ENCODE assay signal across 9 cellular contexts in the genomic region with DNA sequence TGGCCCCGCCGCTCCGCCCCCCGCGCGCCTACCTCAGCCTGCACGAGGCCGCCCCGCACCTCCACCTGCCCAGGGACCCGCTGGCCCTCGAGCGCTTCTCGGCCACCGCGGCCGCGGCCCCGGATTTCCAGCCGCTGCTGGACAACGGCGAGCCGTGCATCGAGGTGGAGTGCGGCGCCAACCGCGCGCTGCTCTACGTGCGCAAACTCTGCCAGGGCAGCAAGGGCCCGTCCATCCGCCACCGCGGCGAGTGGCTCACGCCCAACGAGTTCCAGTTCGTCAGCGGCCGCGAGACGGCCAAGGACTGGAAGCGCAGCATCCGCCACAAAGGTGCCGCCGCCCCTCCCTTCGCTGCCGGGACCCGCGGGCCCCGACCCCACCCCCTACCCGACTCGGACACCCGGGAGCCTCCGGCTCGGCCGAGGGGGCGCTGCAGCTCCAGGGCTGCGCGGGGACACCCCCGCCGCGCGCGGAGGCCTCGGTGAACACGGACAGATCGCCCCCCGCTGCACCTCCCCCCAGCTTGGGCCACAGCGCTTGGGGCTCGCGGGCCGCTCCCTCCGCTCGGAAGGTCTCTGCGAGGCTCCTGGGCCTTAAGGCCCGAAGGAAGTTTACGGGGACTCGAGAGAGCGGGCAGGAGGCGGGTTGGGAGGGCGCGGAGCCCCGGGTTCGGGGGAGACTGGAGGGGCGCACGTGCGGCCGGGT. TPM values are rescaled to one million over a fixed set of nuclear protein-coding genes. Genes with fewer than 3 reads are reported as not detected.
DNase-seq lines count a peak whose midpoint lies in the region; ATAC-seq and TF ChIP-seq lines count a peak whose summit lies in the region.
"Had no signal": no experiment of that assay in that cellular context is flagged by ENCODE, and none has a peak within 500 bp of the region (broad histone marks: within the 10 kb centered on the region; RNA-seq: fewer than 3 reads in every experiment).

No MANE protein-coding gene starts in this region.

- peaks cover 11 to 26% (median 20%) of the 10 kb centered on the region in 4 donors for H3K4me1 Mint-ChIP-seq in naive thymus-derived CD8-positive, alpha-beta T cell

- H3K27me3 ChIP-seq in BLaER1: peaks cover 71% of the 10 kb centered on the region

- H4K20me1 ChIP-seq in BLaER1: peaks cover 52% of the 10 kb centered on the region

- H3K9me3 ChIP-seq in BLaER1: no peaks in the 10 kb centered on the region

- POLR2A ChIA-PET in naive thymus-derived CD8-positive, alpha-beta T cell (lab: Charles Lee): no interaction called here

- no peaks in the 10 kb centered on the region for H3K36me3 ChIP-seq in BLaER1

- peak overlapping the region; percentile 70 for H3K9ac ChIP-seq in BLaER1

- peak overlapping the region; percentile 100 for H3K4me2 ChIP-seq in BLaER1

- peak overlapping the region in 9 of 10 donors; percentile 7 to 74 (median 50) for H3K4me3 Mint-ChIP-seq in naive thymus-derived CD8-positive, alpha-beta T cell

- H3K27ac ChIP-seq in BLaER1: peak overlapping the region; percentile 59
- H3K27ac ChIP-seq: epithelial cell of prostate had no signal

- peaks cover 82% of the 10 kb centered on the region for H3K4me1 ChIP-seq in BLaER1

- DNase-seq in choroid plexus epithelial cell (ENCODE audit: low read depth) (no peak), globus pallidus (ENCODE audit: low spot score) (no peak), iPS-NIHi7 (ENCODE audit: extremely low spot score) (no peak), DMS153 (lab: John Stamatoyannopoulos, UW) (no peak)
- no peak for DNase-seq in naive thymus-derived CD8-positive, alpha-beta T cell

- H3K27me3 Mint-ChIP-seq in naive thymus-derived CD8-positive, alpha-beta T cell: peaks cover 18 to 70% (median 42%) of the 10 kb centered on the region in 5 donors

- peaks cover 0 to 7% (median 0%) of the 10 kb centered on the region in 3 donors for H3K36me3 Mint-ChIP-seq in naive thymus-derived CD8-positive, alpha-beta T cell

- peak; percentile 6 to 24 for ATAC-seq in naive thymus-derived CD8-positive, alpha-beta T cell
- no peak for ATAC-seq in GM19035 (IDR thresholded peaks at IDR 0.05; ENCODE audit: unreplicated experiment)

- H3K27ac Mint-ChIP-seq in naive thymus-derived CD8-positive, alpha-beta T cell: no peak overlapping the region

- peak overlapping the region; percentile 77 for H3K4me3 ChIP-seq in BLaER1
- H3K4me3 ChIP-seq in choroid plexus epithelial cell (ENCODE audit: low read depth, low read length): peak overlapping the region; percentile 66

- peak; percentile 26; the same call in 1 of the 2 replicates for TF ChIP-seq CTCF in LNCAP (IDR thresholded peaks at IDR 0.05)
- no peak for TF ChIP-seq CTCF in choroid plexus epithelial cell (conservative IDR thresholded peaks at IDR 0.05; ENCODE audit: low read depth, low read length)

- no peaks in the 10 kb centered on the region for H3K9me3 Mint-ChIP-seq in naive thymus-derived CD8-positive, alpha-beta T cell

RNA-seq across cellular contexts. Expression of gene SAMD11, which starts 1.0 kb away (rescaled TPM):
- total RNA-seq in naive thymus-derived CD8-positive, alpha-beta T cell: not detected
- under 1 TPM in 1 of 3 donors, not detected in 2; 0.29 TPM for polyA plus RNA-seq in naive thymus-derived CD8-positive, alpha-beta T cell

RNA-seq across cellular contexts. Expression of gene NOC2L, which starts 34.3 kb away (rescaled TPM):
- total RNA-seq in naive thymus-derived CD8-positive, alpha-beta T cell: 10 to 100 TPM; 72.3 to 78.3 TPM
- polyA plus RNA-seq in naive thymus-derived CD8-positive, alpha-beta T cell: 10 to 100 TPM; 49.5 to 68.2 (median 60.5) TPM

RNA-seq across cellular contexts. Expression of gene KLHL17, which starts 35.6 kb away (rescaled TPM):
- 10 to 100 TPM; 36.4 to 37.4 TPM for total RNA-seq in naive thymus-derived CD8-positive, alpha-beta T cell
- polyA plus RNA-seq in naive thymus-derived CD8-positive, alpha-beta T cell: 1 to 10 TPM in 2 of 3 donors, under 1 TPM in 1; 0.94 to 2.0 (median 1.1) TPM

RNA-seq across cellular contexts. Expression of gene PLEKHN1, which starts 41.5 kb away (rescaled TPM):
- total RNA-seq in naive thymus-derived CD8-positive, alpha-beta T cell: under 1 TPM; 0.60 to 0.93 TPM
- under 1 TPM in 1 of 3 donors, not detected in 2; 0.19 TPM for polyA plus RNA-seq in naive thymus-derived CD8-positive, alpha-beta T cell

RNA-seq across cellular contexts. Expression of gene PERM1, which starts 57.1 kb away (rescaled TPM):
- not detected for total RNA-seq in naive thymus-derived CD8-positive, alpha-beta T cell
- polyA plus RNA-seq in naive thymus-derived CD8-positive, alpha-beta T cell: not detected
